1 cellular context compared by ENCODE assay signal in genomic region chr19:40314646-40315045, GRCh38.
TF ChIP-seq lines count a peak whose summit lies in the region.

No MANE protein-coding gene starts in this region.

TF ChIP-seq in WTC11, 78 proteins besides CTCF, POLR2A, EP300 and RAD21 (continued from another document):
- TF ChIP-seq ZNF425 (CRISPR knock-in tag; conservative IDR thresholded peaks at IDR 0.05), result no peak
